ENCODE assay signal across 8 cellular contexts in genomic region chr9:128946945-128947422, GRCh38. TPM values are rescaled to one million over a fixed set of nuclear protein-coding genes. Genes with fewer than 3 reads are reported as not detected.
DNase-seq lines count a peak whose midpoint lies in the region; ATAC-seq and TF ChIP-seq lines count a peak whose summit lies in the region.

No MANE protein-coding gene starts in this region.

- peaks cover 24 to 45% of the 10 kb centered on the region in 2 donors for H3K4me1 ChIP-seq in left lung

- no peak for TF ChIP-seq CTCF in left lung (IDR thresholded peaks at IDR 0.05)

- ATAC-seq in HG02571 (IDR thresholded peaks at IDR 0.05; ENCODE audit: unreplicated experiment), result peak; percentile 6
- peak; percentile 45 for ATAC-seq in left lung

- peak overlapping the region; percentile 94 to 95 for H3K4me3 ChIP-seq in left lung

- DNase-seq in GM04504 (ENCODE audit: low read depth) (peak; percentile 3), RPMI7951 (ENCODE audit: low read depth) (peak; percentile 26), left lung (no peak), substantia nigra (lab: John Stamatoyannopoulos, UW) (peak in 14 of 49 donors; percentile 45 to 73 (median 58)), NCI-H2196 treated with DMSO at 0.1 percent for 48 hours (lab: John Stamatoyannopoulos, UW; ENCODE audit: unreplicated experiment) (no peak), NCI-H82 (lab: John Stamatoyannopoulos, UW) (no peak)

- no peaks in the 10 kb centered on the region for H3K9me3 ChIP-seq in left lung

- peaks cover 0 to 20% of the 10 kb centered on the region in 2 donors for H3K36me3 ChIP-seq in left lung

- intact Hi-C loops in left lung (cut with DNase I), result no loop called here

- H3K27ac ChIP-seq in cingulate gyrus (ENCODE audit: low read depth, low read length), result peak overlapping the region; percentile 85
- peak overlapping the region; percentile 85 to 93 for H3K27ac ChIP-seq in left lung
- peak overlapping the region; percentile 88 for H3K27ac ChIP-seq in substantia nigra (ENCODE audit: low read depth, low read length, poor library complexity, severe bottlenecking)

- H3K27me3 ChIP-seq in left lung, result no peaks in the 10 kb centered on the region

RNA-seq across cellular contexts. Expression of gene DOLK, which starts 0.4 kb away (rescaled TPM):
- total RNA-seq in RPMI7951 (2014; rRNA removed; shearing (Covaris generic)), result 16.1 and 16.2 TPM in 2 replicates
- total RNA-seq in left lung, result 10 to 100 TPM; 14.9 to 19.4 TPM

RNA-seq across cellular contexts. Expression of gene NUP188, which starts 0.5 kb away (rescaled TPM):
- total RNA-seq in RPMI7951 (2014; rRNA removed; shearing (Covaris generic)), result 28.9 and 33.4 TPM in 2 replicates
- 10 to 100 TPM; 42.6 to 60.9 TPM for total RNA-seq in left lung

RNA-seq across cellular contexts. Expression of gene PHYHD1, which starts 26.2 kb away (rescaled TPM):
- 1.7 and 1.8 TPM in 2 replicates for total RNA-seq in RPMI7951 (2014; rRNA removed; shearing (Covaris generic))
- total RNA-seq in left lung, result 10 to 100 TPM; 32.6 to 49.4 TPM

Comparison
In these comparisons a context has a peak if more than half of its experiments do, and no peak if none do; other contexts are left out.
1. DNase-seq: peak in GM04504 (single experiment) and RPMI7951 (single experiment); none in left lung (0 of 2), NCI-H2196 treated with DMSO at 0.1 percent for 48 hours (single experiment) and NCI-H82 (single experiment).
2. RNA of gene PHYHD1, which starts 26.2 kb away (total RNA-seq): 32.6 to 49.4 TPM in left lung; 1.7 to 1.8 TPM in RPMI7951; every median in the first group is over 10 times any median in the second.
3. Peak in every context shown above with its lines, with median percentiles within 50 percentile points of each other: H3K27ac ChIP-seq.